ENCODE assay signal across 2 cellular contexts in genomic region chr2:25098558-25099486, GRCh38.
TF ChIP-seq lines count a peak whose summit lies in the region.

No MANE protein-coding gene starts in this region.

TF ChIP-seq in SK-N-SH treated with all-trans-retinoic acid at 6 μM for 48 hours, 23 proteins besides CTCF, POLR2A, EP300 and RAD21 (continued from another document):
- TF ChIP-seq TSHZ2 (CRISPR knock-in tag; IDR thresholded peaks at IDR 0.05): no peak
- TF ChIP-seq CSDC2 (CRISPR knock-in tag; IDR thresholded peaks at IDR 0.05): no peak
- TF ChIP-seq ISL1 (CRISPR knock-in tag; IDR thresholded peaks at IDR 0.05): no peak
- no peak for TF ChIP-seq CSRNP3 (CRISPR knock-in tag; IDR thresholded peaks at IDR 0.05)
- TF ChIP-seq RARB (CRISPR knock-in tag; IDR thresholded peaks at IDR 0.05): no peak
- no peak for TF ChIP-seq OSR1 (CRISPR knock-in tag; IDR thresholded peaks at IDR 0.05)
- no peak for TF ChIP-seq ZNF70 (CRISPR knock-in tag; IDR thresholded peaks at IDR 0.05)
- no peak for TF ChIP-seq ARNTL (CRISPR knock-in tag; IDR thresholded peaks at IDR 0.05; ENCODE audit: borderline replicate concordance, low read depth)
- no peak for TF ChIP-seq TOX (CRISPR knock-in tag; IDR thresholded peaks at IDR 0.05; ENCODE audit: borderline replicate concordance)
- no peak for TF ChIP-seq CREB5 (CRISPR knock-in tag; IDR thresholded peaks at IDR 0.05; ENCODE audit: low read depth)
- no peak for TF ChIP-seq ZC3H10 (CRISPR knock-in tag; IDR thresholded peaks at IDR 0.05)

TF ChIP-seq in SK-N-SH, 30 proteins besides CTCF, POLR2A, EP300 and RAD21 (continued from another document):
- TF ChIP-seq REST (IDR thresholded peaks at IDR 0.05; ENCODE audit: low read depth, low read length): no peak
